8 cellular contexts compared by ENCODE assay signal in the genomic region with DNA sequence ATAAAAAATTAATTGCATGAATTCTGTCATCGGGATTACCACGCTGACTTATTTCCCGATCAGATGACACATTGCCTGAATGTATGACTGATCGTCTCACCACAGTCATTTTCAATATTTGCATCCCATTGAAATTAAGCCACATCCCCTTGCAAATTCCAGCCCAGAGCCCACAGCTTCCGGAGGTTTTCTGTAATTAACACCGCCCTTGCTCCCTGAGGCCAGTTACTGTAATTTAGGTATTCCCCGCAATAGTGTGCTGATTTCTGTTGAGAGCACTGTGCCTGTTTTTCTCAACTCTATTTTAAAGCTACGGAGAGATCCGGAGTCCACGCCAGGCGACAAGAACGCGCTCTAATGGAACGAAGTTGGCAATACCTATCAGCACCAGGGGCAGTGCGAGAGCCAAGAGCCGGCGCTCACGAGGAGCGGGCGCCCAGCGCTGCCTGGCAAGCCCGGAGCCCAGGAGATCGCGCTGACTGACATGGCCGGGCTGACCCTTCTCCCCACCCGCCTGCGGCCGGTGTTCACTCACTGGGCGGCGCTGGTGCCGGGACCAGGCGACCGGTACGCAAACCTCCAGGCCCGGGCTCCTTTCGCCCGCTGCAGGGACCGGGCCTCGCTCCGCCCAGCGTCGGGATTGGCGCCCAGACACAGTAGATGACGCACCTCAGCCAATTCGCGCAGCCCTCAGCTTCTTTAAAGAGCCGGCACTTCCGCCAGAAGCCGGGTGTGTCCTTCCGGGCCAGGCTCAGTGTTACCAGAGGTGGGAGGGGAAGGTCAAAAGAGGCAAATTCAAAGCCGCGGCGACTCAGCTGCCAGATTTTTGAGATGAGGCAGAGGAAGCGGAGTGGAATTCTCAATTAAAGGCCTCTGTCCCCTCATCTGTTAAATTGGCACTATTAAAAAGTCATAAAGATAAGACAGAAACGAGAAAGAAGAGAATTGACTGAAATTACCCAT. TPM values are rescaled to one million over a fixed set of nuclear protein-coding genes. Genes with fewer than 3 reads are reported as not detected.
DNase-seq lines count a peak whose midpoint lies in the region; ATAC-seq and TF ChIP-seq lines count a peak whose summit lies in the region.

A gene with protein sequence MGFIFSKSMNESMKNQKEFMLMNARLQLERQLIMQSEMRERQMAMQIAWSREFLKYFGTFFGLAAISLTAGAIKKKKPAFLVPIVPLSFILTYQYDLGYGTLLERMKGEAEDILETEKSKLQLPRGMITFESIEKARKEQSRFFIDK (minus strand): TSS at position 672 of the 963 bp plus-strand sequence. CDS start 5,948 bp downstream, outside the sequence.

- no peaks in the 10 kb centered on the region for H3K27me3 Mint-ChIP-seq in CD4-positive, alpha-beta memory T cell
- no peaks in the 10 kb centered on the region for H3K27me3 Mint-ChIP-seq in activated CD4-positive, alpha-beta memory T cell treated with anti-CD3 and anti-CD28 coated beads, Interleukin-2, amount 10 ng/mL, durations not matched to agents 7 days and 5 days

- peak within 1 kb of the TSS; percentile 91 to 98 (median 94) for H3K4me3 Mint-ChIP-seq in CD4-positive, alpha-beta memory T cell
- H3K4me3 Mint-ChIP-seq in activated CD4-positive, alpha-beta memory T cell treated with anti-CD3 and anti-CD28 coated beads, Interleukin-2, amount 10 ng/mL, durations not matched to agents 7 days and 5 days = peak within 1 kb of the TSS; percentile 86

- ATAC-seq in GM19438 (IDR thresholded peaks at IDR 0.05; ENCODE audit: low read depth, unreplicated experiment) (peak; percentile 74), HG03575 (IDR thresholded peaks at IDR 0.05; ENCODE audit: extremely low read depth, insufficient number of reproducible peaks, low FRiP score, unreplicated experiment) (peak; percentile 54)

- peak within 1 kb of the TSS; percentile 92 for H3K27ac ChIP-seq in CD4-positive, alpha-beta memory T cell (ENCODE audit: low read depth, low read length)
- H3K27ac ChIP-seq in dorsolateral prefrontal cortex (peak within 1 kb of the TSS; percentile 73 to 99 (median 93)), liver (ENCODE audit: low read depth in 1 of 2, low read length in 2 of 2) (peak within 1 kb of the TSS; percentile 89 to 95)

- CTCF ChIA-PET in CD4-positive, alpha-beta memory T cell (lab: Charles Lee; ENCODE audit: partially characterized antibody) = interaction anchor here (0.5 to 8.9 kb wide), 15 partner anchors 11 to 980 kb away, joined by 3 to 107 read pairs (median 5); a partner anchor contains a TSS
- CTCF ChIA-PET in activated CD4-positive, alpha-beta memory T cell treated with anti-CD3 and anti-CD28 coated beads, Interleukin-2, amount 10 ng/mL, durations not matched to agents 7 days and 5 days (lab: Charles Lee) = interaction anchor here (0.6 to 6.6 kb wide), 11 partner anchors 11 to 676 kb away, joined by 3 to 58 read pairs (median 4); a partner anchor contains a TSS

- H3K4me1 Mint-ChIP-seq in CD4-positive, alpha-beta memory T cell = peaks cover 25 to 46% (median 36%) of the 10 kb centered on the region in 4 donors
- H3K4me1 Mint-ChIP-seq in activated CD4-positive, alpha-beta memory T cell treated with anti-CD3 and anti-CD28 coated beads, Interleukin-2, amount 10 ng/mL, durations not matched to agents 7 days and 5 days = peaks cover 49% of the 10 kb centered on the region

- peaks cover 23% of the 10 kb centered on the region for H3K4me1 ChIP-seq in CD4-positive, alpha-beta memory T cell (ENCODE audit: insufficient read depth, low read length)
- H3K4me1 ChIP-seq in liver (ENCODE audit: control insufficient read depth in 4 of 4, insufficient read depth in 4 of 4, low read length in 3 of 4) = peaks cover 4 to 16% (median 9%) of the 10 kb centered on the region in 4 donors

- peak in 51 of 56 donors; percentile 6 to 66 (median 46) for TF ChIP-seq CTCF in dorsolateral prefrontal cortex (IDR thresholded peaks at IDR 0.05 in 54 of 56, conservative IDR thresholded peaks at IDR 0.05 in 2 of 56; ENCODE audit: low read depth in 1 of 56, partially characterized antibody in 56 of 56)
- no peak for TF ChIP-seq CTCF in liver (IDR thresholded peaks at IDR 0.05; ENCODE audit: low read depth, low read length, missing input control)

- intact Hi-C loops in CD4-positive, alpha-beta memory T cell (cut with micrococcal nuclease) = loop anchor here (1.0 to 10.0 kb wide), 13 partner anchors 12 to 1910 kb away; a partner anchor contains a TSS
- intact Hi-C loops in dorsolateral prefrontal cortex (cut with DNase I) = loop anchor here (5.0 to 10.0 kb wide), 4 partner anchors 453 to 760 kb away; a partner anchor contains a TSS

- H3K36me3 Mint-ChIP-seq in CD4-positive, alpha-beta memory T cell = peaks cover 10 to 28% of the 10 kb centered on the region in 2 donors
- peaks cover 32% of the 10 kb centered on the region for H3K36me3 Mint-ChIP-seq in activated CD4-positive, alpha-beta memory T cell treated with anti-CD3 and anti-CD28 coated beads, Interleukin-2, amount 10 ng/mL, durations not matched to agents 7 days and 5 days (ENCODE audit: low read depth)

- H3K9me3 Mint-ChIP-seq in CD4-positive, alpha-beta memory T cell = no peaks in the 10 kb centered on the region
- peaks cover 2% of the 10 kb centered on the region for H3K9me3 Mint-ChIP-seq in activated CD4-positive, alpha-beta memory T cell treated with anti-CD3 and anti-CD28 coated beads, Interleukin-2, amount 10 ng/mL, durations not matched to agents 7 days and 5 days

- H3K27ac Mint-ChIP-seq in CD4-positive, alpha-beta memory T cell = peak within 1 kb of the TSS; percentile 99 to 100 (median 99)
- peak within 1 kb of the TSS; percentile 92 for H3K27ac Mint-ChIP-seq in activated CD4-positive, alpha-beta memory T cell treated with anti-CD3 and anti-CD28 coated beads, Interleukin-2, amount 10 ng/mL, durations not matched to agents 7 days and 5 days

- H3K36me3 ChIP-seq in CD4-positive, alpha-beta memory T cell (ENCODE audit: insufficient read depth, low read length) = peaks cover 7% of the 10 kb centered on the region
- peaks cover 0 to 5% (median 2%) of the 10 kb centered on the region in 4 donors for H3K36me3 ChIP-seq in liver (ENCODE audit: control insufficient read depth in 4 of 4, insufficient read depth in 3 of 4, low read depth in 1 of 4, low read length in 3 of 4)

- H3K9ac ChIP-seq in liver (ENCODE audit: low read depth in 1 of 2, low read length in 2 of 2) = peak within 1 kb of the TSS; percentile 53 to 98

- POLR2A ChIA-PET in CD4-positive, alpha-beta memory T cell (lab: Charles Lee; ENCODE audit: partially characterized antibody) = interaction anchor here (0.5 to 6.9 kb wide), 30 partner anchors 10 to 1911 kb away, joined by 3 to 136 read pairs (median 4); a partner anchor contains a TSS
- POLR2A ChIA-PET in activated CD4-positive, alpha-beta memory T cell treated with anti-CD3 and anti-CD28 coated beads, Interleukin-2, amount 10 ng/mL, durations not matched to agents 7 days and 5 days (lab: Charles Lee) = interaction anchor here (0.7 to 6.3 kb wide), 28 partner anchors 11 to 773 kb away, joined by 3 to 106 read pairs (median 5); a partner anchor contains a TSS

- under 1% methylated on average over 55 of the region's 55 CpGs for WGBS in liver

- no peaks in the 10 kb centered on the region for H3K27me3 ChIP-seq in CD4-positive, alpha-beta memory T cell (ENCODE audit: insufficient read depth, low read length)
- no peaks in the 10 kb centered on the region for H3K27me3 ChIP-seq in dorsolateral prefrontal cortex
- H3K27me3 ChIP-seq in liver (ENCODE audit: control insufficient read depth in 4 of 4, insufficient read depth in 4 of 4, low read length in 3 of 4) = no peaks in the 10 kb centered on the region

- DNase-seq in CD4-positive, alpha-beta memory T cell = peak; percentile 89 to 95 (median 91)
- DNase-seq in NCI-H82 treated with DMSO at 0.1 percent for 48 hours (lab: John Stamatoyannopoulos, UW; ENCODE audit: unreplicated experiment) (peak; percentile 82), dorsolateral prefrontal cortex (peak; percentile 93 to 99 (median 97))
- DNase-seq in activated CD4-positive, alpha-beta memory T cell treated with anti-CD3 and anti-CD28 coated beads, Interleukin-2, amount 10 ng/mL, durations not matched to agents 7 days and 5 days = peak; percentile 93
- peak; percentile 92 for DNase-seq in stimulated activated CD4-positive, alpha-beta T cell treated with anti-CD3 and anti-CD28 coated beads, Interleukin-4, amount 100 ng/mL, for 24 hours

- TF ChIP-seq RAD21 in liver (IDR thresholded peaks at IDR 0.05) = peak; percentile 43 to 49

- H3K9me3 ChIP-seq in CD4-positive, alpha-beta memory T cell (ENCODE audit: control insufficient read depth in 1 of 2, low read length in 2 of 2) = no peaks in the 10 kb centered on the region
- H3K9me3 ChIP-seq in liver (ENCODE audit: control insufficient read depth in 4 of 4, low read length in 3 of 4) = no peaks in the 10 kb centered on the region

- H3K4me3 ChIP-seq in CD4-positive, alpha-beta memory T cell (ENCODE audit: low read length in 2 of 2) = peak within 1 kb of the TSS; percentile 71 to 83
- H3K4me3 ChIP-seq in dorsolateral prefrontal cortex (peak within 1 kb of the TSS; percentile 58 to 98 (median 83)), liver (ENCODE audit: low read depth in 1 of 3, low read length in 3 of 3) (peak within 1 kb of the TSS; percentile 77 to 80 (median 78))

TF ChIP-seq in liver, 16 proteins besides CTCF, POLR2A, EP300 and RAD21 (continues in another document):
- peak; percentile 74 to 85 for TF ChIP-seq RXRA (IDR thresholded peaks at IDR 0.05)
- no peak for TF ChIP-seq FOXA2 (IDR thresholded peaks at IDR 0.05)
- TF ChIP-seq, protein P1, sequence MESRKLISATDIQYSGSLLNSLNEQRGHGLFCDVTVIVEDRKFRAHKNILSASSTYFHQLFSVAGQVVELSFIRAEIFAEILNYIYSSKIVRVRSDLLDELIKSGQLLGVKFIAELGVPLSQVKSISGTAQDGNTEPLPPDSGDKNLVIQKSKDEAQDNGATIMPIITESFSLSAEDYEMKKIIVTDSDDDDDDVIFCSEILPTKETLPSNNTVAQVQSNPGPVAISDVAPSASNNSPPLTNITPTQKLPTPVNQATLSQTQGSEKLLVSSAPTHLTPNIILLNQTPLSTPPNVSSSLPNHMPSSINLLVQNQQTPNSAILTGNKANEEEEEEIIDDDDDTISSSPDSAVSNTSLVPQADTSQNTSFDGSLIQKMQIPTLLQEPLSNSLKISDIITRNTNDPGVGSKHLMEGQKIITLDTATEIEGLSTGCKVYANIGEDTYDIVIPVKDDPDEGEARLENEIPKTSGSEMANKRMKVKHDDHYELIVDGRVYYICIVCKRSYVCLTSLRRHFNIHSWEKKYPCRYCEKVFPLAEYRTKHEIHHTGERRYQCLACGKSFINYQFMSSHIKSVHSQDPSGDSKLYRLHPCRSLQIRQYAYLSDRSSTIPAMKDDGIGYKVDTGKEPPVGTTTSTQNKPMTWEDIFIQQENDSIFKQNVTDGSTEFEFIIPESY (IDR thresholded peaks at IDR 0.05) = peak; percentile 4
- TF ChIP-seq HNF4G (IDR thresholded peaks at IDR 0.05) = no peak

RNA-seq across cellular contexts. Expression of the gene that starts here (rescaled TPM):
- total RNA-seq in CD4-positive, alpha-beta memory T cell = 10 to 100 TPM; 20.0 to 21.7 TPM
- polyA plus RNA-seq in CD4-positive, alpha-beta memory T cell = 100 to 1,000 TPM in 1 of 2 donors, 10 to 100 TPM in 1; 44.3 to 101 TPM
- total RNA-seq in activated CD4-positive, alpha-beta memory T cell treated with anti-CD3 and anti-CD28 coated beads, Interleukin-2, amount 10 ng/mL, durations not matched to agents 7 days and 5 days = 10 to 100 TPM; 32.0 TPM
- 10 to 100 TPM in 64 of 120 experiments, 1 to 10 TPM in 56; 4.1 to 17.5 (median 10.1) TPM for total RNA-seq in dorsolateral prefrontal cortex
- 1 to 10 TPM; 4.1 to 4.5 TPM for total RNA-seq in liver
- 10 to 100 TPM in 1 of 2 donors, 1 to 10 TPM in 1; 9.9 to 11.3 TPM for polyA plus RNA-seq in liver

Comparison
In these comparisons a context has a peak if more than half of its experiments do, and no peak if none do; other contexts are left out.
1. Peak in every context shown above with its lines: DNase-seq, ATAC-seq, H3K4me3 ChIP-seq and H3K27ac ChIP-seq.